Comparison of ENCODE assay signal across 15 cellular contexts in the genomic region with DNA sequence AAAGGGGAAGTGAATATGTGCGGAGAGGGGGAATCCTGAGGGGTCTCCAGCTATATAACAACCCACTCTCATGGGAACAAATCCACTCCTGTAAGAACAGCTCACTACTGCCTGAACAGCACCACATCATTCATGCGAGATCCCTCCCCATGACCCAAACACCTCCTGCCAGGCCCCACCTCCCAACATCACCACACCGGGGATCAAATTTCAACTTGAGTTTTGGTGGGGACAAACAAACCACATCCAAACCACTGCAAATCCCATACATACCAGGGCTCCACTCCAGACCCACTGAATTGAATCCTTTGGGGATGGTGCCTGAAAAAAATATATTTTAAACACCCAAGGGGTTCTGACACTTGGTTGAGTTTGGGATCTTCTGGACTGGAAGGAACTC.
"Had no signal": no experiment of that assay in that cellular context is flagged by ENCODE, and none has a peak within 500 bp of the region (broad histone marks: within the 10 kb centered on the region; RNA-seq: fewer than 3 reads in every experiment).

No MANE protein-coding gene starts in this region.

- DNase-seq: activated CD4-positive, alpha-beta T cell treated with anti-CD3 and anti-CD28 coated beads, Interleukin-2, amount 50 U/mL, for 1 hour; activated CD8-positive, alpha-beta memory T cell treated with anti-CD3 and anti-CD28 coated beads, Interleukin-2, amount 50 U/mL, for 4 hours; activated naive CD4-positive, alpha-beta T cell treated with anti-CD3 and anti-CD28 coated beads for 36 hours; activated T-cell treated with anti-CD3 and anti-CD28 coated beads, Interleukin-2, amount 50 U/mL, for 4 hours; cerebellar nuclear complex; effector CD4-positive, alpha-beta T cell; immature natural killer cell; left ventricle myocardium superior; naive B cell; pancreas; stimulated activated CD4-positive, alpha-beta T cell treated with anti-CD3 and anti-CD28 coated beads, Interleukin-4, amount 100 ng/mL, for 24 hours; T1000; upper lobe of right lung had no signal

- H3K4me3 ChIP-seq: pancreas, smooth muscle cell, thoracic aorta, upper lobe of right lung had no signal
